ENCODE assay signal across 17 cellular contexts in genomic region chr3:188403404-188403803, GRCh38.
"Had no signal": no experiment of that assay in that cellular context is flagged by ENCODE, and none has a peak within 500 bp of the region (broad histone marks: within the 10 kb centered on the region; RNA-seq: fewer than 3 reads in every experiment).

No MANE protein-coding gene starts in this region.

- H3K4me3 ChIP-seq: ascending aorta, dorsolateral prefrontal cortex, heart right ventricle, left ventricle myocardium inferior, SJCRH30 had no signal

- H3K9me3 Mint-ChIP-seq: activated T-helper 17 cell treated with anti-CD3 and anti-CD28 coated beads, Interleukin-2, amount 50 U/mL, for 72 hours had no signal

- FAIRE-seq: bronchial epithelial cell, frontal cortex, keratinocyte had no signal

- H3K27me3 ChIP-seq: ascending aorta, dorsolateral prefrontal cortex, heart right ventricle, SJCRH30 had no signal

- ATAC-seq: activated CD8-positive, alpha-beta memory T cell treated with anti-CD3 and anti-CD28 coated beads, Interleukin-2, amount 10 ng/mL, durations not matched to agents 7 days and 5 days; activated T-helper 17 cell treated with anti-CD3 and anti-CD28 coated beads, Interleukin-2, amount 50 U/mL, for 72 hours; heart right ventricle had no signal

- H3K36me3 ChIP-seq: SJCRH30 had no signal

- H3K9me3 ChIP-seq: ascending aorta, heart right ventricle, left ventricle myocardium inferior, SJCRH30 had no signal

- H3K4me3 Mint-ChIP-seq: activated CD8-positive, alpha-beta memory T cell treated with anti-CD3 and anti-CD28 coated beads, Interleukin-2, amount 10 ng/mL, durations not matched to agents 7 days and 5 days; activated T-helper 17 cell treated with anti-CD3 and anti-CD28 coated beads, Interleukin-2, amount 50 U/mL, for 72 hours; neural crest cell had no signal

- H3K27ac ChIP-seq: ascending aorta, dorsolateral prefrontal cortex, heart right ventricle, left ventricle myocardium inferior, parathyroid adenoma, SJCRH30 had no signal

- H3K27ac Mint-ChIP-seq: activated CD8-positive, alpha-beta memory T cell treated with anti-CD3 and anti-CD28 coated beads, Interleukin-2, amount 10 ng/mL, durations not matched to agents 7 days and 5 days; activated T-helper 17 cell treated with anti-CD3 and anti-CD28 coated beads, Interleukin-2, amount 50 U/mL, for 72 hours had no signal

- H2AFZ ChIP-seq: parathyroid adenoma had no signal

- H3K27me3 Mint-ChIP-seq: activated T-helper 17 cell treated with anti-CD3 and anti-CD28 coated beads, Interleukin-2, amount 50 U/mL, for 72 hours had no signal

- DNase-seq: activated CD4-positive, alpha-beta T cell treated with anti-CD3 and anti-CD28 coated beads for 4 hours; activated CD8-positive, alpha-beta memory T cell treated with anti-CD3 and anti-CD28 coated beads, Interleukin-2, amount 10 ng/mL, durations not matched to agents 7 days and 5 days; dorsolateral prefrontal cortex; heart right ventricle; left ventricle myocardium inferior; mesenchymal stem cell; SJCRH30; stimulated activated CD4-positive, alpha-beta T cell treated with anti-CD3 and anti-CD28 coated beads, Interleukin-4, amount 100 ng/mL, for 24 hours; SW 1271; T1000 had no signal

- H3K4me1 ChIP-seq: parathyroid adenoma, SJCRH30 had no signal

- H3K9ac ChIP-seq: parathyroid adenoma had no signal
